In genomic region chr7:155660059-155660757, GRCh38 we compare ENCODE assay signal across 9 cellular contexts.
DNase-seq lines count a peak whose midpoint lies in the region; ATAC-seq, FAIRE-seq and TF ChIP-seq lines count a peak whose summit lies in the region.
"Had no signal": no experiment of that assay in that cellular context is flagged by ENCODE, and none has a peak within 500 bp of the region (broad histone marks: within the 10 kb centered on the region; RNA-seq: fewer than 3 reads in every experiment).

No MANE protein-coding gene starts in this region.

- no peak for FAIRE-seq in urothelium cell line (lab: Jason Lieb, UNC)
- FAIRE-seq: colon had no signal

- peak; percentile 50 for DNase-seq in choroid plexus epithelial cell (ENCODE audit: low read depth)
- no peak for DNase-seq in NCI-H1694 treated with DMSO at 0.1 percent for 48 hours (lab: John Stamatoyannopoulos, UW)
- no peak for DNase-seq in stimulated activated CD4-positive, alpha-beta T cell treated with anti-CD3 and anti-CD28 coated beads, Interleukin-4, amount 100 ng/mL, for 24 hours
- DNase-seq in urothelium cell line (ENCODE audit: low spot score): no peak
- DNase-seq in superior temporal gyrus (ENCODE audit: extremely low spot score): no peak

- H3K4me3 ChIP-seq in choroid plexus epithelial cell (ENCODE audit: low read depth, low read length): no peak overlapping the region

- ATAC-seq in GM18511 (IDR thresholded peaks at IDR 0.05; ENCODE audit: unreplicated experiment) (peak; percentile 83), GM21515 (IDR thresholded peaks at IDR 0.05; ENCODE audit: unreplicated experiment) (peak; percentile 78), HG03342 (IDR thresholded peaks at IDR 0.05; ENCODE audit: unreplicated experiment) (peak; percentile 77)

- TF ChIP-seq CTCF in choroid plexus epithelial cell (conservative IDR thresholded peaks at IDR 0.05; ENCODE audit: low read depth, low read length): no peak
